In genomic region chr10:72364239-72364777, GRCh38 we compare ENCODE assay signal across 8 cellular contexts.
DNase-seq lines count a peak whose midpoint lies in the region; ATAC-seq lines count a peak whose summit lies in the region.

No MANE protein-coding gene starts in this region.

- H3K27me3 Mint-ChIP-seq in central memory CD8-positive, alpha-beta T cell = no peaks in the 10 kb centered on the region

- H3K36me3 Mint-ChIP-seq in central memory CD8-positive, alpha-beta T cell (ENCODE audit: insufficient read depth) = peaks cover 2% of the 10 kb centered on the region

- peak; percentile 67 for ATAC-seq in GM18861 (IDR thresholded peaks at IDR 0.05; ENCODE audit: unreplicated experiment)
- ATAC-seq in HG03280 (IDR thresholded peaks at IDR 0.05; ENCODE audit: unreplicated experiment) = peak; percentile 96
- peak; percentile 97 for ATAC-seq in central memory CD8-positive, alpha-beta T cell (replicated peaks; ENCODE audit: extremely low read depth, poor library complexity, severe bottlenecking)

- no peak overlapping the region for H3K4me3 Mint-ChIP-seq in central memory CD8-positive, alpha-beta T cell

- H3K9me3 Mint-ChIP-seq in central memory CD8-positive, alpha-beta T cell = no peaks in the 10 kb centered on the region

- peak; percentile 92 for DNase-seq in AG08395 (ENCODE audit: low spot score)
- DNase-seq in NCI-H446 (lab: John Stamatoyannopoulos, UW) = peak; percentile 62 to 90
- DNase-seq in activated CD4-positive, CD25-positive, alpha-beta regulatory T cell (lab: John Stamatoyannopoulos, UW) = peak; percentile 66 to 75 (median 70)
- DNase-seq in central memory CD8-positive, alpha-beta T cell (ENCODE audit: low spot score in 2 of 2) = peak; percentile 77 to 81
- peak; percentile 85 for DNase-seq in kidney glomerular epithelial cell (lab: John Stamatoyannopoulos, UW)
- DNase-seq in stimulated activated CD4-positive, alpha-beta T cell treated with anti-CD3 and anti-CD28 coated beads, Interleukin-1b, Interleukin-23, amount 100 ng/mL, for 24 hours (ENCODE audit: low read depth in 4 of 4, low spot score in 1 of 4) = peak; percentile 68 to 76 (median 68)

- H3K27ac Mint-ChIP-seq in central memory CD8-positive, alpha-beta T cell (ENCODE audit: low read depth) = peak overlapping the region; percentile 6

- peaks cover 26% of the 10 kb centered on the region for H3K4me1 Mint-ChIP-seq in central memory CD8-positive, alpha-beta T cell

Comparison
In these comparisons a context has a peak if more than half of its experiments do, and no peak if none do; other contexts are left out.
1. Peak in every context shown above with its lines: DNase-seq and ATAC-seq.